1 cellular context compared by ENCODE assay signal in genomic region chr9:128885798-128886197, GRCh38.
TF ChIP-seq lines count a peak whose summit lies in the region.

No MANE protein-coding gene starts in this region.

TF ChIP-seq in IMR-90, 13 proteins besides CTCF, POLR2A, EP300 and RAD21:
- no peak for TF ChIP-seq RCOR1 (IDR thresholded peaks at IDR 0.05; ENCODE audit: insufficient replicate concordance, low read length)
- no peak for TF ChIP-seq FOS (IDR thresholded peaks at IDR 0.05; ENCODE audit: low read depth, low read length)
- no peak for TF ChIP-seq BHLHE40 (IDR thresholded peaks at IDR 0.05; ENCODE audit: low read depth, low read length)
- TF ChIP-seq SMC3 (IDR thresholded peaks at IDR 0.05; ENCODE audit: low read depth, low read length) = no peak
- TF ChIP-seq NFE2L2 (IDR thresholded peaks at IDR 0.05; ENCODE audit: low read depth, low read length) = no peak
- TF ChIP-seq MAZ (IDR thresholded peaks at IDR 0.05; ENCODE audit: borderline replicate concordance, low read depth, low read length) = no peak
- TF ChIP-seq RFX5 (IDR thresholded peaks at IDR 0.05; ENCODE audit: low read depth, low read length) = no peak
- TF ChIP-seq CHD1 (IDR thresholded peaks at IDR 0.05; ENCODE audit: low read depth, low read length) = no peak
- no peak for TF ChIP-seq USF2 (IDR thresholded peaks at IDR 0.05; ENCODE audit: low read depth, low read length)
- TF ChIP-seq MXI1 (IDR thresholded peaks at IDR 0.05; ENCODE audit: borderline replicate concordance, low read depth, low read length) = no peak
